11 cellular contexts compared by ENCODE assay signal in genomic region chr15:41530363-41530956, GRCh38. TPM values are rescaled to one million over a fixed set of nuclear protein-coding genes. Genes with fewer than 3 reads are reported as not detected.
"Had no signal": no experiment of that assay in that cellular context is flagged by ENCODE, and none has a peak within 500 bp of the region (broad histone marks: within the 10 kb centered on the region; RNA-seq: fewer than 3 reads in every experiment).

No MANE protein-coding gene starts in this region.

- DNase-seq: activated CD4-positive, alpha-beta T cell treated with anti-CD3 and anti-CD28 coated beads for 36 hours; amygdala; kidney; midbrain; stimulated activated CD4-positive, alpha-beta T cell treated with anti-CD3 and anti-CD28 coated beads, Interleukin-4, amount 100 ng/mL, for 24 hours; T-helper 2 cell; thyroid gland had no signal

- H3K27me3 Mint-ChIP-seq: activated CD4-positive, alpha-beta T cell treated with anti-CD3 and anti-CD28 coated beads for 36 hours; activated naive CD4-positive, alpha-beta T cell treated with anti-CD3 and anti-CD28 coated beads, Interleukin-2, amount 50 U/mL, for 24 hours; brain; central memory CD8-positive, alpha-beta T cell had no signal

- H3K4me3 Mint-ChIP-seq: activated CD4-positive, alpha-beta T cell treated with anti-CD3 and anti-CD28 coated beads for 36 hours; activated naive CD4-positive, alpha-beta T cell treated with anti-CD3 and anti-CD28 coated beads, Interleukin-2, amount 50 U/mL, for 24 hours; brain; central memory CD8-positive, alpha-beta T cell had no signal

- H3K27ac Mint-ChIP-seq: activated CD4-positive, alpha-beta T cell treated with anti-CD3 and anti-CD28 coated beads for 36 hours; activated naive CD4-positive, alpha-beta T cell treated with anti-CD3 and anti-CD28 coated beads, Interleukin-2, amount 50 U/mL, for 24 hours had no signal

- H3K9me3 Mint-ChIP-seq: activated naive CD4-positive, alpha-beta T cell treated with anti-CD3 and anti-CD28 coated beads, Interleukin-2, amount 50 U/mL, for 24 hours; brain; central memory CD8-positive, alpha-beta T cell had no signal

- H3K4me1 Mint-ChIP-seq: activated CD4-positive, alpha-beta T cell treated with anti-CD3 and anti-CD28 coated beads for 36 hours; activated naive CD4-positive, alpha-beta T cell treated with anti-CD3 and anti-CD28 coated beads, Interleukin-2, amount 50 U/mL, for 24 hours; brain; central memory CD8-positive, alpha-beta T cell had no signal

- ATAC-seq: activated CD4-positive, alpha-beta T cell treated with anti-CD3 and anti-CD28 coated beads for 36 hours had no signal

RNA-seq across cellular contexts. Expression of gene ITPKA, which starts 36.8 kb away (rescaled TPM):
- total RNA-seq: vagina had no signal
